In genomic region chr14:57268161-57269067, GRCh38 we compare ENCODE assay signal across 8 cellular contexts. TPM values are rescaled to one million over a fixed set of nuclear protein-coding genes. Genes with fewer than 3 reads are reported as not detected.
DNase-seq lines count a peak whose midpoint lies in the region; ATAC-seq and TF ChIP-seq lines count a peak whose summit lies in the region.

Gene AP5M1, plus strand, starts transcription at chr14:57268971. Its CDS starts 344 bp downstream, at chr14:57269315.
Gene EXOC5, minus strand, starts transcription at chr14:57268905. Its CDS starts 257 bp downstream, at chr14:57268648.

- H3K9me3 Mint-ChIP-seq in activated T-cell treated with anti-CD3 and anti-CD28 coated beads, Interleukin-2, amount 50 U/mL, for 24 hours: no peaks in the 10 kb centered on the region

- ATAC-seq in GM21717 (IDR thresholded peaks at IDR 0.05; ENCODE audit: unreplicated experiment): peak; percentile 84

- TF ChIP-seq CTCF in epithelial cell of proximal tubule (conservative IDR thresholded peaks at IDR 0.05; ENCODE audit: low read depth, low read length): no peak

- H3K27me3 Mint-ChIP-seq in activated T-cell treated with anti-CD3 and anti-CD28 coated beads, Interleukin-2, amount 50 U/mL, for 24 hours: no peaks in the 10 kb centered on the region

- H3K4me3 Mint-ChIP-seq in activated T-cell treated with anti-CD3 and anti-CD28 coated beads, Interleukin-2, amount 50 U/mL, for 24 hours: peak within 1 kb of the TSS; percentile 99

- peak within 1 kb of the TSS; percentile 95 for H3K4me3 ChIP-seq in epithelial cell of proximal tubule (ENCODE audit: low read depth, low read length)

- in situ Hi-C loops in KBM-7 (cut with MboI; ENCODE audit: low pct_unique_long_range_greater_than_20kb, low sequenced_read_pairs): no loop called here

- DNase-seq in DMS53 treated with DMSO at 0.1 percent for 48 hours (lab: John Stamatoyannopoulos, UW; ENCODE audit: unreplicated experiment): peak; percentile 85
- peak; percentile 95 for DNase-seq in KBM-7
- DNase-seq in activated T-cell treated with anti-CD3 and anti-CD28 coated beads, Interleukin-2, amount 50 U/mL, for 24 hours: peak; percentile 91
- DNase-seq in epithelial cell of proximal tubule (ENCODE audit: low read depth): peak; percentile 75
- DNase-seq in mucosa of gallbladder (ENCODE audit: low spot score): peak; percentile 94
- DNase-seq in stimulated activated CD8-positive, alpha-beta memory T cell treated with anti-CD3 and anti-CD28 coated beads, Interleukin-4, amount 100 ng/mL, for 4 hours (ENCODE audit: low read depth in 2 of 2, low spot score in 1 of 2): peak; percentile 75 to 78

- H3K27ac Mint-ChIP-seq in activated T-cell treated with anti-CD3 and anti-CD28 coated beads, Interleukin-2, amount 50 U/mL, for 24 hours: peak within 1 kb of the TSS; percentile 99

- H3K4me1 Mint-ChIP-seq in activated T-cell treated with anti-CD3 and anti-CD28 coated beads, Interleukin-2, amount 50 U/mL, for 24 hours (ENCODE audit: low read depth): peaks cover 61% of the 10 kb centered on the region

- peaks cover 46% of the 10 kb centered on the region for H3K36me3 Mint-ChIP-seq in activated T-cell treated with anti-CD3 and anti-CD28 coated beads, Interleukin-2, amount 50 U/mL, for 24 hours (ENCODE audit: low read depth)

TF ChIP-seq in PFSK-1, 5 proteins besides CTCF, POLR2A, EP300 and RAD21:
- no peak for TF ChIP-seq REST (IDR thresholded peaks at IDR 0.05; ENCODE audit: insufficient read depth in 1 of 2, low read depth in 2 of 2, low read length in 2 of 2)
- no peak for TF ChIP-seq TAF1 (IDR thresholded peaks at IDR 0.05; ENCODE audit: borderline replicate concordance, insufficient read depth, low read length)
- peak; percentile 51; the same call in 1 of the 2 replicates for TF ChIP-seq POLR2AphosphoS5 (IDR thresholded peaks at IDR 0.05; ENCODE audit: low read depth, low read length)
- peak; percentile 31 for TF ChIP-seq FOXP2 (optimal IDR thresholded peaks at IDR 0.05; ENCODE audit: borderline replicate concordance, extremely low read depth, extremely low read length, insufficient read depth)
- TF ChIP-seq SIN3A (IDR thresholded peaks at IDR 0.05; ENCODE audit: borderline replicate concordance, insufficient read depth, low read length): peak; percentile 33; the same call in 1 of the 2 replicates
TF ChIP-seq in PFSK-1: peak in this region for 3.

RNA-seq across cellular contexts. Expression of gene AP5M1, which starts in this region (rescaled TPM):
- 6.4 TPM for polyA plus RNA-seq in PFSK-1 (2012; ENCODE audit: insufficient read length, low read depth)
- total RNA-seq in epithelial cell of proximal tubule (18.7 and 22.3 TPM in 2 replicates), mucosa of gallbladder (48.9 TPM)

RNA-seq across cellular contexts. Expression of gene EXOC5, which starts in this region (rescaled TPM):
- polyA plus RNA-seq in PFSK-1 (2012; ENCODE audit: insufficient read length, low read depth): 13.5 TPM
- 42.0 and 43.8 TPM in 2 replicates for total RNA-seq in epithelial cell of proximal tubule
- total RNA-seq in mucosa of gallbladder: 49.5 TPM

Comparison
In these comparisons a context has a peak if more than half of its experiments do, and no peak if none do; other contexts are left out.
1. Peak in every context shown above with its lines: DNase-seq, ATAC-seq and H3K4me3 ChIP-seq.